In the genomic region with DNA sequence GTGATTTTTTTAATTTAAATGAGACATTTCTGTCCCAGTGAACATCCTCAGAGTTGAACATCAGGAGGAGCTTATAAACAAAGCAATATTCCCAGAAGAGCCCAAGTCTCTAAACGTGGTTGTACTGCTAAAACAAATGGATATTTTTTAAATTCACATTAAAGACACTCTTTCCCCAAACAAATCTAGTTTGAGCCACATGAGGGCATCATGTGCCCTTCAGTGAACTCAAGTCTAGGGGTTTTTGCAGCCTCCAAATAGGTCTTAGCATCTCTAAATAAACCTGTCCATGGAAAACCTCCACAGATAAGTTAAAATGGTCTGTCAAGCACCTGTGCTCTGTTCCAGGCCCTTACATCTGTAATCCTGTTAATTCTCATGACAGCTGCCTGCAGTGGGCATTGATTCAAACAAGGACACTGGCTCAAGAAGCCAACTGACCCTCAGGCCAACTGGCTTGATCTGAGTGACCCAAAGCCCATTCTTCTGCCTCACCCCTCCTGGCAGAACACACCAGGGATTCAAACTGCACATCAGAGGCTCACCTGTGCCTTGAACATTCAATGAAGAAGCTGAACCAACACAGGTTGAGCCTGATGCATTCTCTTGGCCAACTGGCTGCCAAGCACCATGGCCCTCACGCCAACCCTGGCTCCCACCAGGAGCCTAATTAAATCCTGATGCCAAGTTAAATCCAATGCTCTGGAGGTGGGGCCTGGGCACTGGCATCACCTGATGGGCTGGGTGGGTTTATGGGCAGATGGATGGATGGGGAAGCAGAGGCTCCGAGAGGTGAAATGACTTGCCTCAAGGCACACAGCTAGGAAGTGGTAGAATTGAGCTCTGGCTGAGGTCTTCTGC, we compare ENCODE assay signal across 8 cellular contexts. TPM values are rescaled to one million over a fixed set of nuclear protein-coding genes. Genes with fewer than 3 reads are reported as not detected.
A peak's percentile ranks its signal among the peaks of the same experiment; 100 is the strongest.
DNase-seq lines count a peak whose midpoint lies in the region; ATAC-seq and TF ChIP-seq lines count a peak whose summit lies in the region.

No MANE protein-coding gene starts in this region.

- no peaks in the 10 kb centered on the region for H3K9me3 ChIP-seq in transverse colon

- intact Hi-C loops in natural killer cell (cut with micrococcal nuclease) (no loop called here), transverse colon (cut with DNase I; ENCODE audit: low total_unique reads) (no loop called here)

- H3K4me3 ChIP-seq in foreskin fibroblast (ENCODE audit: low read depth in 1 of 2, low read length in 2 of 2), result no peak overlapping the region
- no peak overlapping the region for H3K4me3 ChIP-seq in transverse colon

- H3K4me1 ChIP-seq in transverse colon, result peaks cover 3 to 45% (median 10%) of the 10 kb centered on the region in 4 donors

- peaks cover 3 to 8% of the 10 kb centered on the region in 2 donors for H3K27me3 Mint-ChIP-seq in natural killer cell treated with Interleukin-12 subunit alpha and Interleukin-12 subunit beta and Interleukin-15 and Interleukin-18, amount 100 ng/mL, for 72 hours
- peaks cover 0 to 12% of the 10 kb centered on the region in 2 donors for H3K27me3 Mint-ChIP-seq in natural killer cell (ENCODE audit: low read depth in 2 of 2)

- peaks cover 25% of the 10 kb centered on the region for H3K36me3 Mint-ChIP-seq in natural killer cell treated with Interleukin-12 subunit alpha and Interleukin-12 subunit beta and Interleukin-15 and Interleukin-18, amount 100 ng/mL, for 72 hours
- peaks cover 25% of the 10 kb centered on the region for H3K36me3 Mint-ChIP-seq in natural killer cell

- peak overlapping the region; percentile 66 to 67 for H3K27ac Mint-ChIP-seq in natural killer cell treated with Interleukin-12 subunit alpha and Interleukin-12 subunit beta and Interleukin-15 and Interleukin-18, amount 100 ng/mL, for 72 hours
- H3K27ac Mint-ChIP-seq in natural killer cell, result no peak overlapping the region

- TF ChIP-seq CTCF in natural killer cell (IDR thresholded peaks at IDR 0.05) (no peak), foreskin fibroblast (IDR thresholded peaks at IDR 0.05; ENCODE audit: low read depth, low read length) (peak; percentile 27), transverse colon (IDR thresholded peaks at IDR 0.05) (no peak)

- DNase-seq in natural killer cell treated with Interleukin-12 subunit alpha and Interleukin-12 subunit beta and Interleukin-15 and Interleukin-18, amount 100 ng/mL, for 72 hours (ENCODE audit: low spot score), result no peak
- DNase-seq in natural killer cell, result no peak
- peak; percentile 57 for DNase-seq in SK-MEL-5 (ENCODE audit: low read depth, low spot score)
- peak; percentile 63 to 85 for DNase-seq in foreskin fibroblast
- no peak for DNase-seq in stimulated activated CD4-positive, alpha-beta T cell treated with anti-CD3 and anti-CD28 coated beads, Interleukin-15, amount 100 ng/mL, for 24 hours
- DNase-seq in transverse colon, result no peak
- DNase-seq in NOMO-1 treated with DMSO at 0.1 percent for 48 hours (lab: John Stamatoyannopoulos, UW; ENCODE audit: unreplicated experiment), result no peak
- no peak for DNase-seq in stimulated activated CD4-positive, alpha-beta T cell treated with anti-CD3 and anti-CD28 coated beads, Interleukin-2, amount 100 ng/mL, for 24 hours

- no peak overlapping the region for H3K4me3 Mint-ChIP-seq in natural killer cell treated with Interleukin-12 subunit alpha and Interleukin-12 subunit beta and Interleukin-15 and Interleukin-18, amount 100 ng/mL, for 72 hours
- H3K4me3 Mint-ChIP-seq in natural killer cell, result no peak overlapping the region

- in situ Hi-C loops in SK-MEL-5 (cut with HindIII; ENCODE audit: low pct_unique_long_range_greater_than_20kb, low sequenced_read_pairs) (no loop called here), transverse colon (cut with MboI; ENCODE audit: low pct_ligation_motif_present in 1 of 4, low pct_unique_long_range_greater_than_20kb in 1 of 4, low sequenced_read_pairs in 3 of 4) (loop anchor here in 3 of 4 donors (5.0 to 25.0 kb wide), 2 partner anchors 41 to 516 kb away; a partner anchor contains a TSS)

- H3K4me1 Mint-ChIP-seq in natural killer cell treated with Interleukin-12 subunit alpha and Interleukin-12 subunit beta and Interleukin-15 and Interleukin-18, amount 100 ng/mL, for 72 hours (ENCODE audit: low read depth in 2 of 2), result peaks cover 38 to 56% of the 10 kb centered on the region in 2 donors
- no peaks in the 10 kb centered on the region for H3K4me1 Mint-ChIP-seq in natural killer cell

- TF ChIP-seq EP300 in transverse colon (IDR thresholded peaks at IDR 0.05; ENCODE audit: low read depth), result no peak

- H3K9me3 Mint-ChIP-seq in natural killer cell treated with Interleukin-12 subunit alpha and Interleukin-12 subunit beta and Interleukin-15 and Interleukin-18, amount 100 ng/mL, for 72 hours, result no peaks in the 10 kb centered on the region
- H3K9me3 Mint-ChIP-seq in natural killer cell, result no peaks in the 10 kb centered on the region

- no peaks in the 10 kb centered on the region for H3K27me3 ChIP-seq in transverse colon

- no peak for ATAC-seq in natural killer cell treated with Interleukin-12 subunit alpha and Interleukin-12 subunit beta and Interleukin-15 and Interleukin-18, amount 100 ng/mL, for 72 hours
- ATAC-seq in natural killer cell, result no peak

- WGBS in transverse colon (ENCODE audit: low coverage in 1 of 2), 2 donors, result 63 to 67% methylated on average over 1 to 3 of the region's 3 CpGs

- no peak overlapping the region for H3K27ac ChIP-seq in transverse colon

- H3K36me3 ChIP-seq in transverse colon, result peaks cover 0 to 31% (median 11%) of the 10 kb centered on the region in 4 donors

- no peak for TF ChIP-seq POLR2A in transverse colon (IDR thresholded peaks at IDR 0.05)

RNA-seq across cellular contexts. Expression of a gene that starts 8.6 kb away (rescaled TPM):
- 10 to 100 TPM; 66.1 to 85.3 TPM for total RNA-seq in natural killer cell treated with Interleukin-12 subunit alpha and Interleukin-12 subunit beta and Interleukin-15 and Interleukin-18, amount 100 ng/mL, for 72 hours
- total RNA-seq in natural killer cell (100 to 1,000 TPM in 1 of 3 donors, 10 to 100 TPM in 2; 86.9 to 103 (median 97.4) TPM), transverse colon (100 to 1,000 TPM; 113 to 155 (median 130) TPM)
- total RNA-seq in SK-MEL-5 (2014; rRNA removed; shearing (Covaris generic)), result 162 and 163 TPM in 2 replicates
- 89.5 and 99.5 TPM in 2 replicates for polyA plus RNA-seq in SK-MEL-5 (2015; cell fraction: cytosol; rRNA removed)
- 237 and 257 TPM in 2 replicates for polyA plus RNA-seq in SK-MEL-5 (2015; cell fraction: nucleus; rRNA removed)

RNA-seq across cellular contexts. Expression of a gene that starts 10.0 kb away (rescaled TPM):
- total RNA-seq in natural killer cell treated with Interleukin-12 subunit alpha and Interleukin-12 subunit beta and Interleukin-15 and Interleukin-18, amount 100 ng/mL, for 72 hours, result 100 to 1,000 TPM; 105 to 127 TPM
- 100 to 1,000 TPM in 1 of 3 donors, 10 to 100 TPM in 2; 76.5 to 107 (median 78.3) TPM for total RNA-seq in natural killer cell
- 66.3 and 84.2 TPM in 2 replicates for total RNA-seq in SK-MEL-5 (2014; rRNA removed; shearing (Covaris generic))
- polyA plus RNA-seq in SK-MEL-5 (2015; cell fraction: cytosol; rRNA removed), result 50.9 and 63.2 TPM in 2 replicates
- 81.0 and 101 TPM in 2 replicates for polyA plus RNA-seq in SK-MEL-5 (2015; cell fraction: nucleus; rRNA removed)
- total RNA-seq in transverse colon, result 100 to 1,000 TPM in 1 of 4 donors, 10 to 100 TPM in 3; 25.3 to 177 (median 77.4) TPM

RNA-seq across cellular contexts. Expression of a gene that starts 26.9 kb away (rescaled TPM):
- not detected for total RNA-seq in natural killer cell treated with Interleukin-12 subunit alpha and Interleukin-12 subunit beta and Interleukin-15 and Interleukin-18, amount 100 ng/mL, for 72 hours
- total RNA-seq in natural killer cell (1 to 10 TPM in 1 of 3 donors, under 1 TPM in 2; 0.70 to 3.4 (median 0.71) TPM), transverse colon (10 to 100 TPM in 2 of 4 donors, 1 to 10 TPM in 2; 3.3 to 18.3 (median 9.7) TPM)
- not detected in 2 replicates for total RNA-seq in SK-MEL-5 (2014; rRNA removed; shearing (Covaris generic))
- polyA plus RNA-seq in SK-MEL-5 (2015; cell fraction: cytosol; rRNA removed), result 0.22 TPM in 1 of 2 replicates, not detected in the other
- not detected in 2 replicates for polyA plus RNA-seq in SK-MEL-5 (2015; cell fraction: nucleus; rRNA removed)

RNA-seq across cellular contexts. Expression of a gene that starts 55.9 kb away (rescaled TPM):
- total RNA-seq in natural killer cell treated with Interleukin-12 subunit alpha and Interleukin-12 subunit beta and Interleukin-15 and Interleukin-18, amount 100 ng/mL, for 72 hours, result 10 to 100 TPM; 14.9 to 16.5 TPM
- 1 to 10 TPM; 3.9 to 7.5 (median 6.6) TPM for total RNA-seq in natural killer cell
- total RNA-seq in SK-MEL-5 (2014; rRNA removed; shearing (Covaris generic)), result 6.1 and 7.4 TPM in 2 replicates
- 3.9 and 4.2 TPM in 2 replicates for polyA plus RNA-seq in SK-MEL-5 (2015; cell fraction: cytosol; rRNA removed)
- 3.6 and 5.2 TPM in 2 replicates for polyA plus RNA-seq in SK-MEL-5 (2015; cell fraction: nucleus; rRNA removed)
- total RNA-seq in transverse colon, result 1 to 10 TPM; 1.1 to 9.6 (median 6.2) TPM

Comparison
In these comparisons a context has a peak if more than half of its experiments do, and no peak if none do; other contexts are left out.
1. H3K27ac Mint-ChIP-seq: peak in natural killer cell treated with Interleukin-12 subunit alpha and Interleukin-12 subunit beta and Interleukin-15 and Interleukin-18, amount 100 ng/mL, for 72 hours (2 of 2); none in natural killer cell (0 of 2).
2. DNase-seq: peak in SK-MEL-5 (single experiment) and foreskin fibroblast (2 of 2); none in natural killer cell treated with Interleukin-12 subunit alpha and Interleukin-12 subunit beta and Interleukin-15 and Interleukin-18, amount 100 ng/mL, for 72 hours (single experiment), natural killer cell (single experiment), stimulated activated CD4-positive, alpha-beta T cell treated with anti-CD3 and anti-CD28 coated beads, Interleukin-15, amount 100 ng/mL, for 24 hours (single experiment), transverse colon (single experiment), NOMO-1 treated with DMSO at 0.1 percent for 48 hours (single experiment) and stimulated activated CD4-positive, alpha-beta T cell treated with anti-CD3 and anti-CD28 coated beads, Interleukin-2, amount 100 ng/mL, for 24 hours (0 of 2).